Comparison of ENCODE assay signal across 1 cellular context in genomic region chr3:172222474-172223071, GRCh38.
TF ChIP-seq lines count a peak whose summit lies in the region.

No MANE protein-coding gene starts in this region.

TF ChIP-seq in A549, 52 proteins besides CTCF, POLR2A, EP300 and RAD21 (continued from another document):
- TF ChIP-seq HES2 (IDR thresholded peaks at IDR 0.05) (no peak), RNF2 (IDR thresholded peaks at IDR 0.05; ENCODE audit: borderline replicate concordance, low read depth) (no peak), CEBPB (IDR thresholded peaks at IDR 0.05) (no peak), HOXB13 (CRISPR knock-in tag; IDR thresholded peaks at IDR 0.05; ENCODE audit: low read depth) (no peak), HDAC2 (IDR thresholded peaks at IDR 0.05) (no peak), RARB (CRISPR knock-in tag; IDR thresholded peaks at IDR 0.05) (no peak), MAZ (IDR thresholded peaks at IDR 0.05; ENCODE audit: borderline replicate concordance, low read depth, low read length) (no peak), FOSL2 (IDR thresholded peaks at IDR 0.05) (no peak), FOSL2 (CRISPR knock-in tag; IDR thresholded peaks at IDR 0.05) (no peak), GATA3 (IDR thresholded peaks at IDR 0.05; ENCODE audit: borderline replicate concordance) (no peak)
